Comparison of ENCODE assay signal across 29 cellular contexts in the genomic region with DNA sequence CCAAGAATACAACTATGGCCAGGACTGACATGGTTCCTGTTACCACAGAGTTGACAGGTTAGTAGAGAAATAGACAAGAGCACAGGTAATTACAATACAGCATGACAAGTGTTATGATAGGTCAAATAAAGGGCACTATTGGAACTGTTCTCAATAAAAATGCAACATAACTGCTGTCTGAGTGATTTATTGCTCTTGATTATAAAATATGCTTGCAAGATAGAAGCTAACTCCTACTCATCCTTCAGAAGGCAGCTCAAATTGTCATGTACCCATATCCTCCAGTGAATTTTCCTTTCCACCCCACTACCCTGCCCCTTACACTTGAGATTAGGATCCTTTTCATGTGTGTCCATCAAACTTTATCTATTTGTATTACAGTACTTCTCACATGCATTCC.
"Had no signal": no experiment of that assay in that cellular context is flagged by ENCODE, and none has a peak within 500 bp of the region (broad histone marks: within the 10 kb centered on the region; RNA-seq: fewer than 3 reads in every experiment).

No MANE protein-coding gene starts in this region.

- H3K27ac ChIP-seq: adrenal gland, body of pancreas, esophagus muscularis mucosa, foreskin keratinocyte, gastrocnemius medialis, heart right ventricle had no signal

- H3K4me1 ChIP-seq: adrenal gland, body of pancreas, esophagus muscularis mucosa, foreskin keratinocyte, gastrocnemius medialis, heart right ventricle had no signal

- H3K9me3 ChIP-seq: adrenal gland, body of pancreas, gastrocnemius medialis had no signal

- H3K36me3 ChIP-seq: adrenal gland, esophagus muscularis mucosa, gastrocnemius medialis, heart right ventricle had no signal

- FAIRE-seq: colon had no signal

- DNase-seq: activated CD4-positive, alpha-beta memory T cell treated with anti-CD3 and anti-CD28 coated beads for 36 hours; activated CD4-positive, alpha-beta T cell treated with anti-CD3 and anti-CD28 coated beads for 36 hours; activated CD4-positive, alpha-beta T cell treated with anti-CD3 and anti-CD28 coated beads, Interleukin-2, amount 10 ng/mL, durations not matched to agents 24 days and 14 days; activated CD4-positive, CD25-positive, alpha-beta regulatory T cell; activated CD4-positive, CD25-positive, alpha-beta regulatory T cell treated with anti-CD3 and anti-CD28 coated beads, Interleukin-2, amount 50 U/mL, for 72 hours; activated CD8-positive, alpha-beta memory T cell treated with anti-CD3 and anti-CD28 coated beads, Interleukin-2, amount 10 ng/mL, durations not matched to agents 7 days and 5 days; activated CD8-positive, alpha-beta memory T cell treated with anti-CD3 and anti-CD28 coated beads, Interleukin-2, amount 50 U/mL, for 4 hours; activated CD8-positive, alpha-beta T cell treated with anti-CD3 and anti-CD28 coated beads, Interleukin-2, amount 10 ng/mL, durations not matched to agents 7 days and 5 days; activated effector memory CD4-positive, alpha-beta T cell treated with anti-CD3 and anti-CD28 coated beads, Interleukin-2, amount 50 U/mL, for 16 hours; activated naive CD4-positive, alpha-beta T cell treated with anti-CD3 and anti-CD28 coated beads for 36 hours; activated naive CD8-positive, alpha-beta T cell treated with anti-CD3 and anti-CD28 coated beads for 36 hours; activated naive CD8-positive, alpha-beta T cell treated with anti-CD3 and anti-CD28 coated beads, Interleukin-2, amount 50 U/mL, for 24 hours; activated T-cell treated with anti-CD3 and anti-CD28 coated beads, Interleukin-2, amount 50 U/mL, for 1 hour; activated T-cell treated with anti-CD3 and anti-CD28 coated beads, Interleukin-2, amount 50 U/mL, for 48 hours; adrenal gland; amygdala; aorta; body of pancreas; cortex of kidney; dermis blood vessel endothelial cell; effector CD4-positive, alpha-beta T cell; effector memory CD8-positive, alpha-beta T cell; erythroblast; foreskin keratinocyte; gastrocnemius medialis; heart right ventricle; T-helper 2 cell had no signal

- H3K4me3 ChIP-seq: adrenal gland, body of pancreas, esophagus muscularis mucosa, gastrocnemius medialis, heart right ventricle had no signal

- H3K27me3 ChIP-seq: adrenal gland, body of pancreas, esophagus muscularis mucosa, foreskin keratinocyte, gastrocnemius medialis, heart right ventricle had no signal

- ATAC-seq: activated CD4-positive, alpha-beta T cell treated with anti-CD3 and anti-CD28 coated beads for 36 hours; activated CD8-positive, alpha-beta memory T cell treated with anti-CD3 and anti-CD28 coated beads, Interleukin-2, amount 10 ng/mL, durations not matched to agents 7 days and 5 days; activated CD8-positive, alpha-beta T cell treated with anti-CD3 and anti-CD28 coated beads, Interleukin-2, amount 10 ng/mL, durations not matched to agents 7 days and 5 days; activated naive CD8-positive, alpha-beta T cell treated with anti-CD3 and anti-CD28 coated beads, Interleukin-2, amount 50 U/mL, for 24 hours; body of pancreas; effector memory CD8-positive, alpha-beta T cell; foreskin keratinocyte; gastrocnemius medialis; heart right ventricle had no signal
